ENCODE assay signal across 20 cellular contexts in the genomic region with DNA sequence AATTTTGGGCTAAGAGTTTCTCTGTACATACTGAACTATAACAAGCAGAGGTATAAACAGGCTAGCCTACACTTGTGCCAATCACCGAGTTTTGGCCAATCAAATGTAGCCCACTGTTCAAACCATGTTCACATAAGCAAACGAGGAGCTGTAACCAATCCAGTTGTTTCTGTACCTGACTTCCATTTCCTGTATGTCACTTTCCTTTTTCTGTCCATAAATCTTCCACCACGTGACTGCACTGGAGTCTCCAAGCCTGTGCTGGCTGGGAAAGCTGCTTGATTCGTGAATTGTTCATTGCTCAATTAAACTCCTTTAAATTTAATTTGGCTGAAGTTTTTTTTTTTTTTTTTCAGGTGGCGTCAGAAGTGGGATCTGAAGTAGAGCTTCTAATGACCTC.
"Had no signal": no experiment of that assay in that cellular context is flagged by ENCODE, and none has a peak within 500 bp of the region (broad histone marks: within the 10 kb centered on the region; RNA-seq: fewer than 3 reads in every experiment).

No MANE protein-coding gene starts in this region.

- H2AFZ ChIP-seq: hepatocyte had no signal

- H3K9me3 ChIP-seq: colonic mucosa, gastrocnemius medialis, pancreas, prostate gland, thoracic aorta, uterus had no signal

- H3K4me3 ChIP-seq: colonic mucosa, gastrocnemius medialis, hepatocyte, pancreas, prostate gland, skin epidermis, thoracic aorta, uterus had no signal

- DNase-seq: activated CD4-positive, alpha-beta T cell treated with anti-CD3 and anti-CD28 coated beads for 4 hours; activated CD4-positive, alpha-beta T cell treated with anti-CD3 and anti-CD28 coated beads, Interleukin-2, amount 50 U/mL, for 4 hours; activated naive CD4-positive, alpha-beta T cell; activated T-cell treated with anti-CD3 and anti-CD28 coated beads for 4 hours; activated T-cell treated with anti-CD3 and anti-CD28 coated beads, Interleukin-2, amount 50 U/mL, for 72 hours; colonic mucosa; effector CD8-positive, alpha-beta T cell; gastrocnemius medialis; islet precursor cell; naive thymus-derived CD8-positive, alpha-beta T cell; nucleus accumbens; pancreas; retina; stimulated activated CD4-positive, alpha-beta T cell treated with anti-CD3 and anti-CD28 coated beads, Interleukin-4, amount 100 ng/mL, for 24 hours; uterus had no signal

- H3K79me2 ChIP-seq: hepatocyte had no signal

- H3K27me3 ChIP-seq: colonic mucosa, gastrocnemius medialis, hepatocyte, pancreas, uterus had no signal

- H3K36me3 ChIP-seq: colonic mucosa, gastrocnemius medialis, pancreas, prostate gland, thoracic aorta, uterus had no signal

- H3K4me2 ChIP-seq: hepatocyte had no signal

- H3K27ac ChIP-seq: colonic mucosa, epithelial cell of prostate, gastrocnemius medialis, hepatocyte, pancreas, prostate gland, skin epidermis, thoracic aorta, uterus had no signal

- H3K4me1 ChIP-seq: colonic mucosa, gastrocnemius medialis, pancreas, prostate gland, uterus had no signal
